ENCODE assay signal across 19 cellular contexts in genomic region chr2:15038373-15039364, GRCh38.
DNase-seq lines count a peak whose midpoint lies in the region; ATAC-seq, FAIRE-seq and TF ChIP-seq lines count a peak whose summit lies in the region.
"Had no signal": no experiment of that assay in that cellular context is flagged by ENCODE, and none has a peak within 500 bp of the region (broad histone marks: within the 10 kb centered on the region; RNA-seq: fewer than 3 reads in every experiment).

No MANE protein-coding gene starts in this region.

- no peaks in the 10 kb centered on the region for H3K9me3 Mint-ChIP-seq in activated T-helper 2 cell treated with anti-CD3 and anti-CD28 coated beads, Interferon-gamma antibody, Interleukin-2, Interleukin-4, amounts not matched to agents 10 μg/mL and 5 μg/mL and 100 μg/mL, durations not matched to agents 14 hours and 24 hours and 36 hours
- no peaks in the 10 kb centered on the region for H3K9me3 Mint-ChIP-seq in stimulated activated naive CD8-positive, alpha-beta T cell treated with anti-CD3 and anti-CD28 coated beads, Interleukin-15, Interleukin-2, amounts not matched to agents 100 ng/mL and 50 ng/mL, for 24 hours
- H3K9me3 Mint-ChIP-seq in CD4-positive, alpha-beta T cell = no peaks in the 10 kb centered on the region
- peaks cover 0 to 3% (median 0%) of the 10 kb centered on the region in 11 donors for H3K9me3 Mint-ChIP-seq in naive thymus-derived CD4-positive, alpha-beta T cell

- H3K4me1 ChIP-seq in HepG2 (ENCODE audit: insufficient read depth, low read length) (no peaks in the 10 kb centered on the region), right lobe of liver (peaks cover 0 to 42% (median 0%) of the 10 kb centered on the region in 4 donors)
- H3K4me1 ChIP-seq in naive thymus-derived CD4-positive, alpha-beta T cell (ENCODE audit: control insufficient read depth in 2 of 2, insufficient read depth in 2 of 2, low read length in 2 of 2) = no peaks in the 10 kb centered on the region
- H3K4me1 ChIP-seq: foreskin keratinocyte, tibial nerve had no signal

- no peak for TF ChIP-seq EP300 in HepG2 (IDR thresholded peaks at IDR 0.05; ENCODE audit: low read depth in 2 of 2, low read length in 2 of 2)
- no peak for TF ChIP-seq EP300 in HepG2 (CRISPR knock-in tag; IDR thresholded peaks at IDR 0.05; ENCODE audit: borderline replicate concordance)

- intact Hi-C loops in HepG2 (cut with micrococcal nuclease; ENCODE audit: unreplicated experiment) = no loop called here
- intact Hi-C loops in right lobe of liver (cut with DNase I) = no loop called here
- intact Hi-C loops in activated T-helper 2 cell treated with anti-CD3 and anti-CD28 coated beads, Interferon-gamma antibody, Interleukin-2, Interleukin-4, amounts not matched to agents 10 μg/mL and 5 μg/mL and 100 μg/mL, durations not matched to agents 14 hours and 24 hours and 36 hours (cut with micrococcal nuclease) = loop anchor here (1.0 kb wide), 1 partner anchor 139 kb away; no protein-coding TSS in a partner anchor
- intact Hi-C loops in CD4-positive, alpha-beta T cell (cut with DNase I, micrococcal nuclease) = no loop called here
- intact Hi-C loops in naive thymus-derived CD4-positive, alpha-beta T cell (cut with micrococcal nuclease) = loop anchor here in 1 of 2 donors (5.0 kb wide), 1 partner anchor 539 kb away; no protein-coding TSS in a partner anchor

- peaks cover 3% of the 10 kb centered on the region for H3K27me3 Mint-ChIP-seq in activated T-helper 2 cell treated with anti-CD3 and anti-CD28 coated beads, Interferon-gamma antibody, Interleukin-2, Interleukin-4, amounts not matched to agents 10 μg/mL and 5 μg/mL and 100 μg/mL, durations not matched to agents 14 hours and 24 hours and 36 hours (ENCODE audit: low read depth)
- peaks cover 3% of the 10 kb centered on the region for H3K27me3 Mint-ChIP-seq in stimulated activated naive CD8-positive, alpha-beta T cell treated with anti-CD3 and anti-CD28 coated beads, Interleukin-15, Interleukin-2, amounts not matched to agents 100 ng/mL and 50 ng/mL, for 24 hours
- H3K27me3 Mint-ChIP-seq in CD4-positive, alpha-beta T cell = no peaks in the 10 kb centered on the region
- peaks cover 0 to 17% (median 13%) of the 10 kb centered on the region in 5 donors for H3K27me3 Mint-ChIP-seq in naive thymus-derived CD4-positive, alpha-beta T cell

- FAIRE-seq in HepG2 (lab: Jason Lieb, UNC) = no peak
- FAIRE-seq: GM18507 had no signal

- no peak overlapping the region for H2AFZ ChIP-seq in HepG2 (ENCODE audit: low read length)

- no peak overlapping the region for H3K4me3 ChIP-seq in HepG2 (replicated peaks in 1 of 3; ENCODE audit: insufficient read depth in 1 of 3, low read depth in 2 of 3, low read length in 3 of 3)
- H3K4me3 ChIP-seq in right lobe of liver = no peak overlapping the region
- no peak overlapping the region for H3K4me3 ChIP-seq in naive thymus-derived CD4-positive, alpha-beta T cell (ENCODE audit: low read length)
- H3K4me3 ChIP-seq: HAP-1, tibial nerve had no signal

- H3K4me1 Mint-ChIP-seq in activated T-helper 2 cell treated with anti-CD3 and anti-CD28 coated beads, Interferon-gamma antibody, Interleukin-2, Interleukin-4, amounts not matched to agents 10 μg/mL and 5 μg/mL and 100 μg/mL, durations not matched to agents 14 hours and 24 hours and 36 hours (ENCODE audit: low read depth) = peaks cover 12% of the 10 kb centered on the region
- H3K4me1 Mint-ChIP-seq in stimulated activated naive CD8-positive, alpha-beta T cell treated with anti-CD3 and anti-CD28 coated beads, Interleukin-15, Interleukin-2, amounts not matched to agents 100 ng/mL and 50 ng/mL, for 24 hours (ENCODE audit: low read depth) = peaks cover 11% of the 10 kb centered on the region
- H3K4me1 Mint-ChIP-seq in CD4-positive, alpha-beta T cell (ENCODE audit: low read depth) = no peaks in the 10 kb centered on the region
- peaks cover 0 to 3% (median 0%) of the 10 kb centered on the region in 7 donors for H3K4me1 Mint-ChIP-seq in naive thymus-derived CD4-positive, alpha-beta T cell

- no peaks in the 10 kb centered on the region for H3K36me3 Mint-ChIP-seq in activated T-helper 2 cell treated with anti-CD3 and anti-CD28 coated beads, Interferon-gamma antibody, Interleukin-2, Interleukin-4, amounts not matched to agents 10 μg/mL and 5 μg/mL and 100 μg/mL, durations not matched to agents 14 hours and 24 hours and 36 hours (ENCODE audit: low read depth)
- no peaks in the 10 kb centered on the region for H3K36me3 Mint-ChIP-seq in stimulated activated naive CD8-positive, alpha-beta T cell treated with anti-CD3 and anti-CD28 coated beads, Interleukin-15, Interleukin-2, amounts not matched to agents 100 ng/mL and 50 ng/mL, for 24 hours (ENCODE audit: low read depth)
- no peaks in the 10 kb centered on the region for H3K36me3 Mint-ChIP-seq in CD4-positive, alpha-beta T cell (ENCODE audit: low read depth)
- no peaks in the 10 kb centered on the region for H3K36me3 Mint-ChIP-seq in naive thymus-derived CD4-positive, alpha-beta T cell

- TF ChIP-seq POLR2A in HepG2 (IDR thresholded peaks at IDR 0.05; ENCODE audit: insufficient read depth in 1 of 2, low read depth in 2 of 2, low read length in 2 of 2) (no peak), right lobe of liver (IDR thresholded peaks at IDR 0.05) (no peak)

- no peak overlapping the region for H3K9ac ChIP-seq in HepG2 (ENCODE audit: insufficient read depth, low read depth, low read length)

- no peak for TF ChIP-seq RAD21 in HepG2 (CRISPR knock-in tag; IDR thresholded peaks at IDR 0.05)

- WGBS in HepG2 (ENCODE audit: low lambda C conversion rate) = 20% methylated on average over 15 of the region's 15 CpGs
- 41% methylated on average over 12 of the region's 15 CpGs for WGBS in right lobe of liver (ENCODE audit: insufficient coverage, low coverage, low lambda C conversion rate, missing lambda C conversion rate)

- no peaks in the 10 kb centered on the region for H4K20me1 ChIP-seq in HepG2 (ENCODE audit: insufficient read depth, low read length)

- no TSS peak for BruUV-seq in HepG2 (replicated peaks; lab: Mats Ljungman, UMichigan)

- H3K4me3 Mint-ChIP-seq in activated T-helper 2 cell treated with anti-CD3 and anti-CD28 coated beads, Interferon-gamma antibody, Interleukin-2, Interleukin-4, amounts not matched to agents 10 μg/mL and 5 μg/mL and 100 μg/mL, durations not matched to agents 14 hours and 24 hours and 36 hours (ENCODE audit: low read depth) = no peak overlapping the region
- no peak overlapping the region for H3K4me3 Mint-ChIP-seq in stimulated activated naive CD8-positive, alpha-beta T cell treated with anti-CD3 and anti-CD28 coated beads, Interleukin-15, Interleukin-2, amounts not matched to agents 100 ng/mL and 50 ng/mL, for 24 hours
- H3K4me3 Mint-ChIP-seq in CD4-positive, alpha-beta T cell = no peak overlapping the region
- H3K4me3 Mint-ChIP-seq in naive thymus-derived CD4-positive, alpha-beta T cell = no peak overlapping the region
- H3K4me3 Mint-ChIP-seq: T-helper 1 cell treated with Interleukin-12 subunit alpha and Interleukin-12 subunit beta and Interleukin-4 antibody, amounts not matched to agents 30 μg/mL and 1 μg/mL, for 36 hours had no signal

- TF ChIP-seq CTCF in HepG2 (CRISPR knock-in tag; IDR thresholded peaks at IDR 0.05) = no peak
- TF ChIP-seq CTCF in right lobe of liver (IDR thresholded peaks at IDR 0.05) = no peak
- no peak for TF ChIP-seq CTCF in CD4-positive, alpha-beta T cell (IDR thresholded peaks at IDR 0.05)

- peak overlapping the region; percentile 28 for H3K27ac Mint-ChIP-seq in activated T-helper 2 cell treated with anti-CD3 and anti-CD28 coated beads, Interferon-gamma antibody, Interleukin-2, Interleukin-4, amounts not matched to agents 10 μg/mL and 5 μg/mL and 100 μg/mL, durations not matched to agents 14 hours and 24 hours and 36 hours
- peak overlapping the region; percentile 10 for H3K27ac Mint-ChIP-seq in stimulated activated naive CD8-positive, alpha-beta T cell treated with anti-CD3 and anti-CD28 coated beads, Interleukin-15, Interleukin-2, amounts not matched to agents 100 ng/mL and 50 ng/mL, for 24 hours
- H3K27ac Mint-ChIP-seq in CD4-positive, alpha-beta T cell = no peak overlapping the region
- H3K27ac Mint-ChIP-seq in naive thymus-derived CD4-positive, alpha-beta T cell = no peak overlapping the region
- H3K27ac Mint-ChIP-seq: T-helper 1 cell treated with Interleukin-12 subunit alpha and Interleukin-12 subunit beta and Interleukin-4 antibody, amounts not matched to agents 30 μg/mL and 1 μg/mL, for 36 hours had no signal

- ATAC-seq in HepG2 = no peak
- ATAC-seq in right lobe of liver = no peak
- ATAC-seq in CD4-positive, alpha-beta T cell (ENCODE audit: poor library complexity) = no peak
- ATAC-seq in naive thymus-derived CD4-positive, alpha-beta T cell = no peak
- ATAC-seq: foreskin keratinocyte, left colon had no signal

- H3K4me2 ChIP-seq in HepG2 (ENCODE audit: low read depth, low read length) = no peak overlapping the region

- no peak for DNase-seq in HepG2 (ENCODE audit: low spot score)
- no peak for DNase-seq in right lobe of liver
- DNase-seq in NCI-H1694 treated with DMSO at 0.1 percent for 48 hours (lab: John Stamatoyannopoulos, UW) = peak; percentile 39
- DNase-seq in activated T-helper 2 cell treated with anti-CD3 and anti-CD28 coated beads, Interferon-gamma antibody, Interleukin-2, Interleukin-4, amounts not matched to agents 10 μg/mL and 5 μg/mL and 100 μg/mL, durations not matched to agents 14 hours and 24 hours and 36 hours (ENCODE audit: low spot score) = no peak
- DNase-seq in CD4-positive, alpha-beta T cell = no peak
- no peak for DNase-seq in naive thymus-derived CD4-positive, alpha-beta T cell
- DNase-seq in cortex of kidney (lab: John Stamatoyannopoulos, UW) = no peak
- DNase-seq: activated CD4-positive, CD25-positive, alpha-beta regulatory T cell treated with anti-CD3 and anti-CD28 coated beads, Interleukin-2, amount 50 U/mL, for 72 hours; amygdala; foreskin keratinocyte; left colon; NCI-H1930; NCI-H526; RPMI8226 had no signal

- H3K9me3 ChIP-seq in HepG2 (ENCODE audit: low read length) = no peaks in the 10 kb centered on the region
- no peaks in the 10 kb centered on the region for H3K9me3 ChIP-seq in right lobe of liver
- H3K9me3 ChIP-seq in CD4-positive, alpha-beta T cell (ENCODE audit: control insufficient read depth, low read length) = no peaks in the 10 kb centered on the region
- H3K9me3 ChIP-seq in naive thymus-derived CD4-positive, alpha-beta T cell (ENCODE audit: control insufficient read depth in 2 of 3, low read length in 3 of 3) = no peaks in the 10 kb centered on the region
- H3K9me3 ChIP-seq: HAP-1, tibial nerve had no signal

- no peaks in the 10 kb centered on the region for H3K36me3 ChIP-seq in HepG2 (replicated peaks in 1 of 2; ENCODE audit: control insufficient read depth in 1 of 2, insufficient read depth in 2 of 2, low read length in 2 of 2)
- H3K36me3 ChIP-seq in right lobe of liver = no peaks in the 10 kb centered on the region
- no peaks in the 10 kb centered on the region for H3K36me3 ChIP-seq in naive thymus-derived CD4-positive, alpha-beta T cell (ENCODE audit: control insufficient read depth in 2 of 3, insufficient read depth in 3 of 3, low read length in 3 of 3)
- H3K36me3 ChIP-seq: HAP-1, tibial nerve had no signal

- no peaks in the 10 kb centered on the region for H3K79me2 ChIP-seq in HepG2 (ENCODE audit: insufficient read depth, low read length)

- in situ Hi-C loops in HepG2 (cut with HindIII; ENCODE audit: extremely low pct_ligation_motif_present, low pct_unique_long_range_greater_than_20kb) = no loop called here

- H3K27ac ChIP-seq in HepG2 (ENCODE audit: extremely low read length, insufficient read depth, low read length) = no peak overlapping the region
- no peak overlapping the region for H3K27ac ChIP-seq in right lobe of liver
- H3K27ac ChIP-seq in CD4-positive, alpha-beta T cell (ENCODE audit: low read depth, low read length) = no peak overlapping the region
- no peak overlapping the region for H3K27ac ChIP-seq in naive thymus-derived CD4-positive, alpha-beta T cell (ENCODE audit: low read depth, low read length)
- H3K27ac ChIP-seq: foreskin keratinocyte, tibial nerve had no signal

- peaks cover 0 to 24% of the 10 kb centered on the region in 2 experiments; a peak in 1 of 5 replicates for H3K27me3 ChIP-seq in HepG2 (ENCODE audit: control insufficient read depth in 1 of 2, insufficient read depth in 2 of 2, low read length in 2 of 2)
- no peaks in the 10 kb centered on the region for H3K27me3 ChIP-seq in right lobe of liver
- no peaks in the 10 kb centered on the region for H3K27me3 ChIP-seq in CD4-positive, alpha-beta T cell (ENCODE audit: control insufficient read depth, insufficient read depth, low read length)
- H3K27me3 ChIP-seq in naive thymus-derived CD4-positive, alpha-beta T cell (ENCODE audit: control insufficient read depth in 2 of 2, insufficient read depth in 2 of 2, low read length in 2 of 2) = no peaks in the 10 kb centered on the region
- H3K27me3 ChIP-seq: foreskin keratinocyte, tibial nerve had no signal

- POLR2A ChIA-PET in HepG2 (lab: Yijun Ruan, JAX) = no interaction called here
- POLR2A ChIA-PET in CD4-positive, alpha-beta T cell (lab: Charles Lee) = no interaction called here
- POLR2A ChIA-PET in naive thymus-derived CD4-positive, alpha-beta T cell (lab: Charles Lee) = no interaction called here

- CTCF ChIA-PET in HepG2 (lab: Yijun Ruan, JAX; ENCODE audit: low intra/inter-chr PET ratio, low total read pairs) = no interaction called here
- CTCF ChIA-PET in CD4-positive, alpha-beta T cell (lab: Charles Lee) = no interaction called here
- CTCF ChIA-PET in naive thymus-derived CD4-positive, alpha-beta T cell (lab: Charles Lee) = interaction anchor here (0.5 kb wide), 1 partner anchor 19 kb away, joined by 3 read pairs; no protein-coding TSS in a partner anchor

Comparison
In these comparisons a context has a peak if more than half of its experiments do, and no peak if none do; other contexts are left out.
1. H3K27ac Mint-ChIP-seq: peak in activated T-helper 2 cell treated with anti-CD3 and anti-CD28 coated beads, Interferon-gamma antibody, Interleukin-2, Interleukin-4, amounts not matched to agents 10 μg/mL and 5 μg/mL and 100 μg/mL, durations not matched to agents 14 hours and 24 hours and 36 hours (single experiment) and stimulated activated naive CD8-positive, alpha-beta T cell treated with anti-CD3 and anti-CD28 coated beads, Interleukin-15, Interleukin-2, amounts not matched to agents 100 ng/mL and 50 ng/mL, for 24 hours (single experiment); none in CD4-positive, alpha-beta T cell (single experiment) and naive thymus-derived CD4-positive, alpha-beta T cell (0 of 9).